ENCODE assay signal across 10 cellular contexts in the genomic region with DNA sequence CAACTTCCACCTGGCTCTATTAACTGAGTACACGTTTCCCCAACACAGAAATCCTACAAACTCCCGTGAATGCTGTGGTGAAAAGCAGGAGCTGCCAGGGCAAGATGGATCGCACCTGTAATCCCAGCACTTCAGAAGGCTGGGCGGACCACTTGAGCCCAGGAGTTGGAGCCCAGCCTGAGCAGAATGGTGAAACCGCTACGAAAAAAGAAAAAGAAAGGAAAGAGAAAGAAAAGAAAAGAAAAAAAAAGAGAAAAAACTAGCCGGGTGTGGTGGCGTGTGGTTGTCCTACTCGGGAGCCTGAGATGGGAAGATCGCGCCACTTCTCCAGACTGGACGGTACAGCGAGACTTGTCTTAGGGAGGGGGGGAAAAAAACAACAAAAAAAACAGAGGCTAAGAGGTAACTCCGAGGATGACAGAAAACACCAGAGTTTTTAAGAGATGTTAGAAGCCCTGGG. TPM values are rescaled to one million over a fixed set of nuclear protein-coding genes. Genes with fewer than 3 reads are reported as not detected.
DNase-seq lines count a peak whose midpoint lies in the region; ATAC-seq and TF ChIP-seq lines count a peak whose summit lies in the region.
"Not testable (repeated sequence)": the region's sequence is repeated elsewhere in the genome, so short reads cannot be mapped to it uniquely, and the experiment has no call there.
"Had no signal": no experiment of that assay in that cellular context is flagged by ENCODE, and none has a peak within 500 bp of the region (broad histone marks: within the 10 kb centered on the region; RNA-seq: fewer than 3 reads in every experiment).

No MANE protein-coding gene starts in this region.

- not testable (repeated sequence) for TF ChIP-seq CTCF in choroid plexus epithelial cell (conservative IDR thresholded peaks at IDR 0.05; ENCODE audit: low read depth, low read length); hepatocyte (IDR thresholded peaks at IDR 0.05; ENCODE audit: poor library complexity); neural cell (IDR thresholded peaks at IDR 0.05; ENCODE audit: poor library complexity, severe bottlenecking)

- H3K9me3 ChIP-seq in hepatocyte (ENCODE audit: low read depth); neural cell (ENCODE audit: low read length): not testable (repeated sequence)

- H3K79me2 ChIP-seq in hepatocyte; neural cell (replicated peaks; ENCODE audit: insufficient read depth, low read length): not testable (repeated sequence)

- POLR2A ChIA-PET in activated CD4-positive, alpha-beta memory T cell treated with anti-CD3 and anti-CD28 coated beads for 36 hours (lab: Charles Lee), result interaction anchor here (1.3 kb wide), 1 partner anchor 92 kb away, joined by 21 read pairs; no protein-coding TSS in a partner anchor

- TF ChIP-seq EP300 in neural cell (conservative IDR thresholded peaks at IDR 0.05; ENCODE audit: poor library complexity, severe bottlenecking), result not testable (repeated sequence)

- not testable (repeated sequence) for H3K27me3 ChIP-seq in hepatocyte; neural cell (ENCODE audit: insufficient read depth, low read depth, low read length)

- DNase-seq in DMS 273 (lab: John Stamatoyannopoulos, UW; ENCODE audit: unreplicated experiment) (peak; percentile 94), NCI-H1105 (lab: John Stamatoyannopoulos, UW) (peak; percentile 55), choroid plexus epithelial cell (ENCODE audit: low read depth) (peak; percentile 78), hepatocyte (ENCODE audit: low spot score) (peak; percentile 61), superior temporal gyrus (ENCODE audit: extremely low spot score) (peak; percentile 3)
- not testable (repeated sequence) for DNase-seq in activated CD4-positive, alpha-beta memory T cell treated with anti-CD3 and anti-CD28 coated beads for 36 hours

- peak overlapping the region; percentile 99 for H3K27ac Mint-ChIP-seq in activated CD4-positive, alpha-beta memory T cell treated with anti-CD3 and anti-CD28 coated beads for 36 hours

- H3K4me3 ChIP-seq in choroid plexus epithelial cell (ENCODE audit: low read depth, low read length), result peak overlapping the region; percentile 41
- not testable (repeated sequence) for H3K4me3 ChIP-seq in hepatocyte
- peak overlapping the region; percentile 49 for H3K4me3 ChIP-seq in neural cell (ENCODE audit: low read length)

- WGBS in hepatocyte (ENCODE audit: low lambda C conversion rate, missing lambda C conversion rate), result 13% methylated on average over 11 of the region's 14 CpGs

- not testable (repeated sequence) for TF ChIP-seq RAD21 in neural cell (conservative IDR thresholded peaks at IDR 0.05)

- CTCF ChIA-PET in activated CD4-positive, alpha-beta memory T cell treated with anti-CD3 and anti-CD28 coated beads for 36 hours (lab: Charles Lee), result not testable (repeated sequence)

- peak overlapping the region; percentile 12 for H3K9ac ChIP-seq in neural cell (ENCODE audit: low read length)

- H3K36me3 ChIP-seq in hepatocyte (replicated peaks; ENCODE audit: insufficient read depth, low read depth); neural cell (ENCODE audit: insufficient read depth, low read length): not testable (repeated sequence)

- peak overlapping the region; percentile 69 for H3K4me2 ChIP-seq in hepatocyte
- H3K4me2 ChIP-seq in neural cell (ENCODE audit: low read length), result not testable (repeated sequence)

- not testable (repeated sequence) for H4K20me1 ChIP-seq in hepatocyte (ENCODE audit: insufficient read depth, poor library complexity, severe bottlenecking); neural cell (ENCODE audit: insufficient read depth)

- H3K4me3 Mint-ChIP-seq in activated CD4-positive, alpha-beta memory T cell treated with anti-CD3 and anti-CD28 coated beads for 36 hours, result peak overlapping the region; percentile 95

- H3K27me3 Mint-ChIP-seq in activated CD4-positive, alpha-beta memory T cell treated with anti-CD3 and anti-CD28 coated beads for 36 hours, result not testable (repeated sequence)

- not testable (repeated sequence) for H3F3A ChIP-seq in neural cell (ENCODE audit: insufficient read depth, low read length, poor library complexity, severe bottlenecking)

- H3K9me2 ChIP-seq in hepatocyte (replicated peaks; ENCODE audit: insufficient read depth); neural cell (ENCODE audit: insufficient read depth, low read length): not testable (repeated sequence)

- not testable (repeated sequence) for H3K9me3 Mint-ChIP-seq in activated CD4-positive, alpha-beta memory T cell treated with anti-CD3 and anti-CD28 coated beads for 36 hours

- peak; percentile 42 for ATAC-seq in HG02798 (IDR thresholded peaks at IDR 0.05; ENCODE audit: poor library complexity, unreplicated experiment)

- not testable (repeated sequence) for H3K36me3 Mint-ChIP-seq in activated CD4-positive, alpha-beta memory T cell treated with anti-CD3 and anti-CD28 coated beads for 36 hours

- not testable (repeated sequence) for H2AFZ ChIP-seq in hepatocyte; neural cell (ENCODE audit: low read depth, low read length)

- H3K4me1 ChIP-seq in hepatocyte (ENCODE audit: insufficient read depth), result not testable (repeated sequence)

- peaks cover 14% of the 10 kb centered on the region for H3K4me1 Mint-ChIP-seq in activated CD4-positive, alpha-beta memory T cell treated with anti-CD3 and anti-CD28 coated beads for 36 hours (ENCODE audit: low read depth)

- intact Hi-C loops in activated CD4-positive, alpha-beta memory T cell treated with anti-CD3 and anti-CD28 coated beads for 36 hours (cut with micrococcal nuclease), result loop anchor here (10.0 kb wide), 1 partner anchor 95 kb away; no protein-coding TSS in a partner anchor

- H3K27ac ChIP-seq in hepatocyte, result peak overlapping the region; percentile 89
- not testable (repeated sequence) for H3K27ac ChIP-seq in neural cell (ENCODE audit: low read length)

RNA-seq across cellular contexts. Expression of a gene that starts 39.5 kb away (rescaled TPM):
- not detected for total RNA-seq in activated CD4-positive, alpha-beta memory T cell treated with anti-CD3 and anti-CD28 coated beads for 36 hours
- total RNA-seq in hepatocyte, result not detected in 2 replicates
- polyA plus RNA-seq in hepatocyte, result not detected in 2 replicates
- not detected in 2 replicates for polyA plus RNA-seq in neural cell
- not detected in 2 replicates for polyA minus RNA-seq in neural cell
- total RNA-seq: left ventricle myocardium superior, tibial nerve had no signal
